ENCODE assay signal across 1 cellular context in the genomic region with DNA sequence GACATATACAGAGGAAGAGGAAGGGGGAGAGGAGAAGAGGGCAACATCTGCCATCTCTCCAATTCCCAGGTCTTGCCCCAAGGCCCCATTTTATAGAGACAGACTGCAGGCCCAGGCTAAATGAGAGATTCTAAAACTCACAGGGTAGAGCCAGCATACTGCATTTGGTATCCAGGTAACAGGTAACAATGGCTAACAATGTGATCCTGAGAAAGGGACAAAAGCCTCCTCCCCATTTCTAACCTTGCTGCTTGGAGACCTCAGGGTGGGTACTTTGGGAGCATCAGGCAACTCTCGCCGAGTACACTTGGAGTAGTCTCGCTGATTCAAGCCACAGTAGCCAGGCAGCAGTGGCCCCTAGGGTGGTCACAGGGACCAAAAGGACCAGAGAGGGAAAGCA.
TF ChIP-seq lines count a peak whose summit lies in the region.

No MANE protein-coding gene starts in this region.

TF ChIP-seq in GM23338, 12 proteins besides CTCF, POLR2A, EP300 and RAD21 (continued from another document):
- TF ChIP-seq, protein P1, sequence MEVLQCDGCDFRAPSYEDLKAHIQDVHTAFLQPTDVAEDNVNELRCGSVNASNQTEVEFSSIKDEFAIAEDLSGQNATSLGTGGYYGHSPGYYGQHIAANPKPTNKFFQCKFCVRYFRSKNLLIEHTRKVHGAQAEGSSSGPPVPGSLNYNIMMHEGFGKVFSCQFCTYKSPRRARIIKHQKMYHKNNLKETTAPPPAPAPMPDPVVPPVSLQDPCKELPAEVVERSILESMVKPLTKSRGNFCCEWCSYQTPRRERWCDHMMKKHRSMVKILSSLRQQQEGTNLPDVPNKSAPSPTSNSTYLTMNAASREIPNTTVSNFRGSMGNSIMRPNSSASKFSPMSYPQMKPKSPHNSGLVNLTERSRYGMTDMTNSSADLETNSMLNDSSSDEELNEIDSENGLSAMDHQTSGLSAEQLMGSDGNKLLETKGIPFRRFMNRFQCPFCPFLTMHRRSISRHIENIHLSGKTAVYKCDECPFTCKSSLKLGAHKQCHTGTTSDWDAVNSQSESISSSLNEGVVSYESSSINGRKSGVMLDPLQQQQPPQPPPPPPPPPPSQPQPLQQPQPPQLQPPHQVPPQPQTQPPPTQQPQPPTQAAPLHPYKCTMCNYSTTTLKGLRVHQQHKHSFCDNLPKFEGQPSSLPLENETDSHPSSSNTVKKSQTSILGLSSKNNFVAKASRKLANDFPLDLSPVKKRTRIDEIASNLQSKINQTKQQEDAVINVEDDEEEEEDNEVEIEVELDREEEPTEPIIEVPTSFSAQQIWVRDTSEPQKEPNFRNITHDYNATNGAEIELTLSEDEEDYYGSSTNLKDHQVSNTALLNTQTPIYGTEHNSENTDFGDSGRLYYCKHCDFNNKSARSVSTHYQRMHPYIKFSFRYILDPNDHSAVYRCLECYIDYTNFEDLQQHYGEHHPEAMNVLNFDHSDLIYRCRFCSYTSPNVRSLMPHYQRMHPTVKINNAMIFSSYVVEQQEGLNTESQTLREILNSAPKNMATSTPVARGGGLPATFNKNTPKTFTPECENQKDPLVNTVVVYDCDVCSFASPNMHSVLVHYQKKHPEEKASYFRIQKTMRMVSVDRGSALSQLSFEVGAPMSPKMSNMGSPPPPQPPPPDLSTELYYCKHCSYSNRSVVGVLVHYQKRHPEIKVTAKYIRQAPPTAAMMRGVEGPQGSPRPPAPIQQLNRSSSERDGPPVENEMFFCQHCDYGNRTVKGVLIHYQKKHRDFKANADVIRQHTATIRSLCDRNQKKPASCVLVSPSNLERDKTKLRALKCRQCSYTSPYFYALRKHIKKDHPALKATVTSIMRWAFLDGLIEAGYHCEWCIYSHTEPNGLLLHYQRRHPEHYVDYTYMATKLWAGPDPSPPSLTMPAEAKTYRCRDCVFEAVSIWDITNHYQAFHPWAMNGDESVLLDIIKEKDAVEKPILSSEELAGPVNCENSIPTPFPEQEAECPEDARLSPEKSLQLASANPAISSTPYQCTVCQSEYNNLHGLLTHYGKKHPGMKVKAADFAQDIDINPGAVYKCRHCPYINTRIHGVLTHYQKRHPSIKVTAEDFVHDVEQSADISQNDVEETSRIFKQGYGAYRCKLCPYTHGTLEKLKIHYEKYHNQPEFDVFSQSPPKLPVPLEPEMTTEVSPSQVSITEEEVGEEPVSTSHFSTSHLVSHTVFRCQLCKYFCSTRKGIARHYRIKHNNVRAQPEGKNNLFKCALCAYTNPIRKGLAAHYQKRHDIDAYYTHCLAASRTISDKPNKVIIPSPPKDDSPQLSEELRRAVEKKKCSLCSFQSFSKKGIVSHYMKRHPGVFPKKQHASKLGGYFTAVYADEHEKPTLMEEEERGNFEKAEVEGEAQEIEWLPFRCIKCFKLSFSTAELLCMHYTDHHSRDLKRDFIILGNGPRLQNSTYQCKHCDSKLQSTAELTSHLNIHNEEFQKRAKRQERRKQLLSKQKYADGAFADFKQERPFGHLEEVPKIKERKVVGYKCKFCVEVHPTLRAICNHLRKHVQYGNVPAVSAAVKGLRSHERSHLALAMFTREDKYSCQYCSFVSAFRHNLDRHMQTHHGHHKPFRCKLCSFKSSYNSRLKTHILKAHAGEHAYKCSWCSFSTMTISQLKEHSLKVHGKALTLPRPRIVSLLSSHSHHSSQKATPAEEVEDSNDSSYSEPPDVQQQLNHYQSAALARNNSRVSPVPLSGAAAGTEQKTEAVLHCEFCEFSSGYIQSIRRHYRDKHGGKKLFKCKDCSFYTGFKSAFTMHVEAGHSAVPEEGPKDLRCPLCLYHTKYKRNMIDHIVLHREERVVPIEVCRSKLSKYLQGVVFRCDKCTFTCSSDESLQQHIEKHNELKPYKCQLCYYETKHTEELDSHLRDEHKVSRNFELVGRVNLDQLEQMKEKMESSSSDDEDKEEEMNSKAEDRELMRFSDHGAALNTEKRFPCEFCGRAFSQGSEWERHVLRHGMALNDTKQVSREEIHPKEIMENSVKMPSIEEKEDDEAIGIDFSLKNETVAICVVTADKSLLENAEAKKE (CRISPR knock-in tag; IDR thresholded peaks at IDR 0.05) = no peak
- no peak for TF ChIP-seq JUNB (IDR thresholded peaks at IDR 0.05; ENCODE audit: unreplicated experiment)
